ENCODE assay signal across 1 cellular context in genomic region chr10:133396035-133396624, GRCh38.
TF ChIP-seq lines count a peak whose summit lies in the region.

No MANE protein-coding gene starts in this region.

TF ChIP-seq in K562, 482 proteins besides CTCF, POLR2A, EP300 and RAD21:
- TF ChIP-seq KLF10 (CRISPR knock-in tag; IDR thresholded peaks at IDR 0.05) (no peak), STAT5A (IDR thresholded peaks at IDR 0.05; ENCODE audit: borderline replicate concordance, low read length) (no peak), ILF3 (IDR thresholded peaks at IDR 0.05; ENCODE audit: borderline replicate concordance) (no peak), TCFL5 (CRISPR knock-in tag; conservative IDR thresholded peaks at IDR 0.05) (no peak), CREBBP (IDR thresholded peaks at IDR 0.05; ENCODE audit: low read depth, low read length) (no peak), ZNF445 (CRISPR knock-in tag; IDR thresholded peaks at IDR 0.05; ENCODE audit: low read depth) (no peak), DNMT1 (IDR thresholded peaks at IDR 0.05) (no peak), CHAMP1 (IDR thresholded peaks at IDR 0.05) (no peak)
- TF ChIP-seq, protein P1, sequence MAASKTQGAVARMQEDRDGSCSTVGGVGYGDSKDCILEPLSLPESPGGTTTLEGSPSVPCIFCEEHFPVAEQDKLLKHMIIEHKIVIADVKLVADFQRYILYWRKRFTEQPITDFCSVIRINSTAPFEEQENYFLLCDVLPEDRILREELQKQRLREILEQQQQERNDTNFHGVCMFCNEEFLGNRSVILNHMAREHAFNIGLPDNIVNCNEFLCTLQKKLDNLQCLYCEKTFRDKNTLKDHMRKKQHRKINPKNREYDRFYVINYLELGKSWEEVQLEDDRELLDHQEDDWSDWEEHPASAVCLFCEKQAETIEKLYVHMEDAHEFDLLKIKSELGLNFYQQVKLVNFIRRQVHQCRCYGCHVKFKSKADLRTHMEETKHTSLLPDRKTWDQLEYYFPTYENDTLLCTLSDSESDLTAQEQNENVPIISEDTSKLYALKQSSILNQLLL (CRISPR knock-in tag; IDR thresholded peaks at IDR 0.05; ENCODE audit: borderline replicate concordance), result no peak
- TF ChIP-seq, protein P2, sequence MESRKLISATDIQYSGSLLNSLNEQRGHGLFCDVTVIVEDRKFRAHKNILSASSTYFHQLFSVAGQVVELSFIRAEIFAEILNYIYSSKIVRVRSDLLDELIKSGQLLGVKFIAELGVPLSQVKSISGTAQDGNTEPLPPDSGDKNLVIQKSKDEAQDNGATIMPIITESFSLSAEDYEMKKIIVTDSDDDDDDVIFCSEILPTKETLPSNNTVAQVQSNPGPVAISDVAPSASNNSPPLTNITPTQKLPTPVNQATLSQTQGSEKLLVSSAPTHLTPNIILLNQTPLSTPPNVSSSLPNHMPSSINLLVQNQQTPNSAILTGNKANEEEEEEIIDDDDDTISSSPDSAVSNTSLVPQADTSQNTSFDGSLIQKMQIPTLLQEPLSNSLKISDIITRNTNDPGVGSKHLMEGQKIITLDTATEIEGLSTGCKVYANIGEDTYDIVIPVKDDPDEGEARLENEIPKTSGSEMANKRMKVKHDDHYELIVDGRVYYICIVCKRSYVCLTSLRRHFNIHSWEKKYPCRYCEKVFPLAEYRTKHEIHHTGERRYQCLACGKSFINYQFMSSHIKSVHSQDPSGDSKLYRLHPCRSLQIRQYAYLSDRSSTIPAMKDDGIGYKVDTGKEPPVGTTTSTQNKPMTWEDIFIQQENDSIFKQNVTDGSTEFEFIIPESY (CRISPR knock-in tag; IDR thresholded peaks at IDR 0.05), result no peak
- TF ChIP-seq, protein P3, sequence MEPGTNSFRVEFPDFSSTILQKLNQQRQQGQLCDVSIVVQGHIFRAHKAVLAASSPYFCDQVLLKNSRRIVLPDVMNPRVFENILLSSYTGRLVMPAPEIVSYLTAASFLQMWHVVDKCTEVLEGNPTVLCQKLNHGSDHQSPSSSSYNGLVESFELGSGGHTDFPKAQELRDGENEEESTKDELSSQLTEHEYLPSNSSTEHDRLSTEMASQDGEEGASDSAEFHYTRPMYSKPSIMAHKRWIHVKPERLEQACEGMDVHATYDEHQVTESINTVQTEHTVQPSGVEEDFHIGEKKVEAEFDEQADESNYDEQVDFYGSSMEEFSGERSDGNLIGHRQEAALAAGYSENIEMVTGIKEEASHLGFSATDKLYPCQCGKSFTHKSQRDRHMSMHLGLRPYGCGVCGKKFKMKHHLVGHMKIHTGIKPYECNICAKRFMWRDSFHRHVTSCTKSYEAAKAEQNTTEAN (CRISPR knock-in tag; IDR thresholded peaks at IDR 0.05), result no peak
- TF ChIP-seq, protein P4, sequence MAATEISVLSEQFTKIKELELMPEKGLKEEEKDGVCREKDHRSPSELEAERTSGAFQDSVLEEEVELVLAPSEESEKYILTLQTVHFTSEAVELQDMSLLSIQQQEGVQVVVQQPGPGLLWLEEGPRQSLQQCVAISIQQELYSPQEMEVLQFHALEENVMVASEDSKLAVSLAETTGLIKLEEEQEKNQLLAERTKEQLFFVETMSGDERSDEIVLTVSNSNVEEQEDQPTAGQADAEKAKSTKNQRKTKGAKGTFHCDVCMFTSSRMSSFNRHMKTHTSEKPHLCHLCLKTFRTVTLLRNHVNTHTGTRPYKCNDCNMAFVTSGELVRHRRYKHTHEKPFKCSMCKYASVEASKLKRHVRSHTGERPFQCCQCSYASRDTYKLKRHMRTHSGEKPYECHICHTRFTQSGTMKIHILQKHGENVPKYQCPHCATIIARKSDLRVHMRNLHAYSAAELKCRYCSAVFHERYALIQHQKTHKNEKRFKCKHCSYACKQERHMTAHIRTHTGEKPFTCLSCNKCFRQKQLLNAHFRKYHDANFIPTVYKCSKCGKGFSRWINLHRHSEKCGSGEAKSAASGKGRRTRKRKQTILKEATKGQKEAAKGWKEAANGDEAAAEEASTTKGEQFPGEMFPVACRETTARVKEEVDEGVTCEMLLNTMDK (IDR thresholded peaks at IDR 0.05; ENCODE audit: borderline replicate concordance, insufficient read depth, low read depth, low read length, poor library complexity, severe bottlenecking), result no peak
